ENCODE assay signal across 8 cellular contexts in genomic region chr4:40199999-40200880, GRCh38. TPM values are rescaled to one million over a fixed set of nuclear protein-coding genes. Genes with fewer than 3 reads are reported as not detected.
DNase-seq lines count a peak whose midpoint lies in the region; ATAC-seq, FAIRE-seq and TF ChIP-seq lines count a peak whose summit lies in the region.

No MANE protein-coding gene starts in this region.

- H3K27ac Mint-ChIP-seq in MCF 10A (ENCODE audit: low read depth, unreplicated experiment), result no peak overlapping the region

- H3K27ac ChIP-seq in breast epithelium (peak overlapping the region; percentile 45 to 83), K562 (ENCODE audit: extremely low read depth, low read depth, low read length) (peak overlapping the region; percentile 85)

- 1% methylated on average over 15 of the region's 15 CpGs for WGBS in K562 (ENCODE audit: insufficient coverage, low coverage, missing lambda C conversion rate)

- BruUV-seq in MCF 10A (replicated peaks; lab: Mats Ljungman, UMichigan), result no TSS peak
- BruUV-seq in K562 (replicated peaks; lab: Mats Ljungman, UMichigan), result TSS peak; percentile 78

- TF ChIP-seq EP300 in K562 (IDR thresholded peaks at IDR 0.05; ENCODE audit: low read length), result 0 out of 2 replicates have a peak, but pooled peaks have one; percentile 4

- no peaks in the 10 kb centered on the region for H4K20me1 ChIP-seq in K562 (replicated peaks; ENCODE audit: control insufficient read depth, insufficient read depth, low read length)

- peak overlapping the region; percentile 90 for H3K4me2 ChIP-seq in K562 (ENCODE audit: insufficient read depth, low read length)

- DNase-seq in breast epithelium (ENCODE audit: low spot score in 2 of 2) (no peak), MCF 10A (ENCODE audit: unreplicated experiment) (no peak), T-helper 1 cell (peak in 3 of 5 donors; percentile 33 to 93 (median 34)), K562 (ENCODE audit: extremely low read depth in 1 of 4, low spot score in 3 of 4) (peak in 1 of 4 experiments; percentile 83), NCI-H1417 treated with DMSO at 0.1 percent for 48 hours (lab: John Stamatoyannopoulos, UW) (no peak), NCI-H345 (lab: John Stamatoyannopoulos, UW) (no peak)
- DNase-seq in stimulated activated CD4-positive, alpha-beta T cell treated with anti-CD3 and anti-CD28 coated beads, Interleukin-4, amount 100 ng/mL, for 24 hours, result peak; percentile 76

- no peak overlapping the region for H3K4me3 Mint-ChIP-seq in MCF 10A (ENCODE audit: unreplicated experiment)

- in situ Hi-C loops in K562 (cut with MboI), result no loop called here

- peak overlapping the region in 2 of 3 donors; percentile 34 to 40 for H3K4me3 ChIP-seq in breast epithelium
- peak overlapping the region; percentile 50 for H3K4me3 ChIP-seq in K562

- TF ChIP-seq POLR2A in breast epithelium (IDR thresholded peaks at IDR 0.05) (no peak), K562 (conservative IDR thresholded peaks at IDR 0.05) (no peak; the same call in 1 of the 2 replicates)

- peak overlapping the region; percentile 49 for H2AFZ ChIP-seq in K562 (ENCODE audit: low read depth, low read length)

- no peaks in the 10 kb centered on the region for H3K36me3 Mint-ChIP-seq in MCF 10A (ENCODE audit: insufficient read depth, unreplicated experiment)

- FAIRE-seq in K562 (lab: Jason Lieb, UNC), result peak; percentile 64

- no peaks in the 10 kb centered on the region for H3K27me3 Mint-ChIP-seq in MCF 10A (ENCODE audit: insufficient read depth, unreplicated experiment)

- POLR2A ChIA-PET in MCF 10A (lab: Yijun Ruan, JAX), result interaction anchor here (0.6 kb wide), 1 partner anchor 933 kb away, joined by 3 read pairs; no protein-coding TSS in a partner anchor
- POLR2A ChIA-PET in K562 (lab: Yijun Ruan, JAX), result interaction anchor here (0.6 to 2.0 kb wide), 12 partner anchors 9 to 164 kb away, joined by 3 to 8 read pairs (median 3); partner anchors contain the start of gene N4BP2

- no peaks in the 10 kb centered on the region for H3K9me1 ChIP-seq in K562 (ENCODE audit: control insufficient read depth, insufficient read depth, low read length)

- no peaks in the 10 kb centered on the region for H3K9me3 Mint-ChIP-seq in MCF 10A (ENCODE audit: unreplicated experiment)

- H3K4me1 ChIP-seq in breast epithelium (no peaks in the 10 kb centered on the region), K562 (replicated peaks in 1 of 2; ENCODE audit: control insufficient read depth in 2 of 2, insufficient read depth in 2 of 2, low read length in 2 of 2) (peaks cover 34 to 48% of the 10 kb centered on the region in 2 experiments; a peak in 4 of 5 replicates)

- intact Hi-C loops in breast epithelium (cut with DNase I; ENCODE audit: low total_unique reads), result no loop called here
- intact Hi-C loops in MCF 10A (cut with micrococcal nuclease), result no loop called here
- intact Hi-C loops in K562 (cut with micrococcal nuclease), result loop anchor here (2.0 kb wide), 3 partner anchors 39 to 143 kb away; partner anchors contain the start of gene N4BP2

- TF ChIP-seq CTCF in breast epithelium (IDR thresholded peaks at IDR 0.05) (no peak), MCF 10A (IDR thresholded peaks at IDR 0.05; ENCODE audit: unreplicated experiment) (no peak), K562 (IDR thresholded peaks at IDR 0.05 in 2 of 3, conservative IDR thresholded peaks at IDR 0.05 in 1 of 3; ENCODE audit: insufficient read depth in 2 of 3, low read depth in 1 of 3, low read length in 3 of 3) (no peak)

- H3K27me3 ChIP-seq in breast epithelium (no peaks in the 10 kb centered on the region), K562 (ENCODE audit: control insufficient read depth in 2 of 2, insufficient read depth in 2 of 2, low read length in 2 of 2) (no peaks in the 10 kb centered on the region)

- CTCF ChIA-PET in MCF 10A (lab: Yijun Ruan, JAX) (interaction anchor here (0.8 kb wide), 1 partner anchor 117 kb away, joined by 5 read pairs; no protein-coding TSS in a partner anchor), K562 (lab: Yijun Ruan, JAX; ENCODE audit: low intra/inter-chr PET ratio) (no interaction called here)

- H3K79me2 ChIP-seq in K562 (ENCODE audit: control insufficient read depth, insufficient read depth, low read length), result peaks cover 83% of the 10 kb centered on the region

- H3K36me3 ChIP-seq in breast epithelium (no peaks in the 10 kb centered on the region), K562 (ENCODE audit: control insufficient read depth, insufficient read depth, low read length) (no peaks in the 10 kb centered on the region)

- no peaks in the 10 kb centered on the region for H3K9me3 ChIP-seq in breast epithelium
- no peaks in the 10 kb centered on the region for H3K9me3 ChIP-seq in K562 (replicated peaks; ENCODE audit: control insufficient read depth, insufficient read depth, low read depth, low read length)

- TF ChIP-seq RAD21 in K562 (CRISPR knock-in tag; conservative IDR thresholded peaks at IDR 0.05 in 1 of 2, IDR thresholded peaks at IDR 0.05 in 1 of 2), result 0 out of 4 replicates have a peak, but pooled peaks of 1 of the 2 experiments have one; percentile 9

- H3K4me1 Mint-ChIP-seq in MCF 10A (ENCODE audit: insufficient read depth, unreplicated experiment), result no peaks in the 10 kb centered on the region

- H3K9ac ChIP-seq in K562 (ENCODE audit: insufficient read depth in 1 of 2, low read depth in 2 of 2, low read length in 2 of 2), result peak overlapping the region; percentile 61 to 83; a peak in 3 of 4 replicates

- ATAC-seq in HG03108 (IDR thresholded peaks at IDR 0.05; ENCODE audit: unreplicated experiment), result peak; percentile 52
- peak; percentile 33 for ATAC-seq in K562

TF ChIP-seq in K562, 482 proteins besides CTCF, POLR2A, EP300 and RAD21 (continues in another document):
- no peak for TF ChIP-seq CEBPG (CRISPR knock-in tag; IDR thresholded peaks at IDR 0.05)
- peak; percentile 46 to 50; a peak in 2 of 4 replicates for TF ChIP-seq CEBPG (tag; conservative IDR thresholded peaks at IDR 0.05 in 1 of 2, IDR thresholded peaks at IDR 0.05 in 1 of 2)
- TF ChIP-seq SMARCC2 (IDR thresholded peaks at IDR 0.05; ENCODE audit: low read depth), result no peak
- TF ChIP-seq ZNF785 (CRISPR knock-in tag; IDR thresholded peaks at IDR 0.05), result 0 out of 2 replicates have a peak, but pooled peaks have one; percentile 20
- TF ChIP-seq TCF3 (CRISPR knock-in tag; IDR thresholded peaks at IDR 0.05), result no peak
- peak; percentile 49; the same call in 1 of the 2 replicates for TF ChIP-seq SMAD4 (CRISPR knock-in tag; conservative IDR thresholded peaks at IDR 0.05)
- TF ChIP-seq FOXA3 (CRISPR knock-in tag; conservative IDR thresholded peaks at IDR 0.05 in 1 of 2, IDR thresholded peaks at IDR 0.05 in 1 of 2), result 0 out of 4 replicates have a peak, but pooled peaks of 1 of the 2 experiments have one; percentile 9
- 0 out of 2 replicates have a peak, but pooled peaks have one; percentile 23 for TF ChIP-seq PTTG1 (tag; IDR thresholded peaks at IDR 0.05; ENCODE audit: low read depth)
- peak; percentile 92 for TF ChIP-seq GTF2E2 (tag; IDR thresholded peaks at IDR 0.05)
- TF ChIP-seq HDAC2 (IDR thresholded peaks at IDR 0.05), result 0 out of 2 replicates have a peak, but pooled peaks have one; percentile 13
- peak in 1 of 2 experiments; percentile 8; a peak in 2 of 4 replicates for TF ChIP-seq MNT (conservative IDR thresholded peaks at IDR 0.05)
- TF ChIP-seq CBX3 (IDR thresholded peaks at IDR 0.05; ENCODE audit: borderline replicate concordance in 1 of 2, low read length in 2 of 2), result no peak
- no peak for TF ChIP-seq HIVEP1 (CRISPR knock-in tag; IDR thresholded peaks at IDR 0.05)
- TF ChIP-seq HDGF (IDR thresholded peaks at IDR 0.05), result 0 out of 2 replicates have a peak, but pooled peaks have one; percentile 23

RNA-seq across cellular contexts. Expression of gene RHOH, which starts 3.4 kb away (rescaled TPM):
- total RNA-seq in breast epithelium (10 to 100 TPM in 1 of 3 donors, 1 to 10 TPM in 2; 5.0 to 16.4 (median 9.7) TPM), MCF 10A (2022) (not detected in 2 replicates), K562 (2014; rRNA removed) (15.8 and 20.3 TPM in 2 replicates), K562 (2014; rRNA removed; fragmentation: Illumina TruSeq; extraction: Trizol) (18.1 and 19.0 TPM in 2 replicates), K562 (2015; rRNA removed; fragmentation: Illumina TruSeq; extraction: Trizol) (17.3 and 17.4 TPM in 2 replicates), K562 (2021) (24.0 and 26.3 TPM in 2 replicates)
- 11.2 and 13.2 TPM in 2 replicates for total RNA-seq in K562 (2011; cell fraction: chromatin; rRNA removed; ENCODE audit: low replicate concordance)
- total RNA-seq in K562 (2011; cell fraction: nucleolus; rRNA removed), result 5.3 and 7.5 TPM in 2 replicates
- 13.0 and 13.2 TPM in 2 replicates for total RNA-seq in K562 (2011; cell fraction: nucleoplasm; rRNA removed)
- polyA plus RNA-seq in K562 (2011; rRNA removed) (1.4 and 14.3 TPM in 2 replicates), K562 (2014; fragmentation: Illumina TruSeq; extraction: Trizol) (25.5 and 26.7 TPM in 2 replicates), K562 (2014; fragmentation: Nextera tagmentation; extraction: Ambion mirVana) (10 to 100 TPM; 27.2 to 37.7 TPM), K562 (2014; rRNA removed) (23.2 and 32.5 TPM in 2 replicates)
- 1.2 and 10.9 TPM in 2 replicates for polyA plus RNA-seq in K562 (2011; cell fraction: cytosol; rRNA removed)
- polyA plus RNA-seq in K562 (2011; cell fraction: nucleus; rRNA removed), result 1.3 and 6.8 TPM in 2 replicates
- 25.9 and 68.3 TPM in 2 replicates for polyA plus RNA-seq in K562 (2012)
- polyA minus RNA-seq in K562 (2011; rRNA and poly(A)+ RNA removed), result 1.8 and 13.2 TPM in 2 replicates
- 0.91 and 4.9 TPM in 2 replicates for polyA minus RNA-seq in K562 (2011; cell fraction: cytosol; rRNA and poly(A)+ RNA removed)
- 0.89 and 6.3 TPM in 2 replicates for polyA minus RNA-seq in K562 (2011; cell fraction: nucleus; rRNA and poly(A)+ RNA removed)

Comparison
In these comparisons a context has a peak if more than half of its experiments do, and no peak if none do; other contexts are left out.
1. DNase-seq: peak in T-helper 1 cell (3 of 5) and stimulated activated CD4-positive, alpha-beta T cell treated with anti-CD3 and anti-CD28 coated beads, Interleukin-4, amount 100 ng/mL, for 24 hours (single experiment); none in breast epithelium (0 of 2), MCF 10A (single experiment), NCI-H1417 treated with DMSO at 0.1 percent for 48 hours (single experiment) and NCI-H345 (single experiment).